Comparison of ENCODE assay signal across 16 cellular contexts in the genomic region with DNA sequence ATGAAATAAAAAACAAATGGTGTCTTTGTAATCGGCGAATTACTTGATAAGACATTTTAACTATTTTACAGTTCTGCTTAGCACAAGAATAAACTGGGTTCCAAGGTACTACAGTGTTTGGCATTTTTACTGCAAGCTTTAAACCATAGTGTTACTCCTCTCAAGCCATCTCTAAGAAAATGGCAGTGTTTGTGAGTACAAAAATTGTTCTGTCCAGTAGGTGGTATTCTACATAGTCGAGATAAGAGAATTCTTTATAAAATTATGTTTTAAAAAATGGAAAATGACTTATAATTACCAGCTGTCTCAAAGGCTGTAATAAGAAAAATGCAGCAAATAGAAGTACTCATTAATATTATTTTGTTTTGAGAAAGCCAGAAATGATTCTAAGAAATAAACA. TPM values are rescaled to one million over a fixed set of nuclear protein-coding genes. Genes with fewer than 3 reads are reported as not detected.
DNase-seq lines count a peak whose midpoint lies in the region; ATAC-seq and TF ChIP-seq lines count a peak whose summit lies in the region.
"Had no signal": no experiment of that assay in that cellular context is flagged by ENCODE, and none has a peak within 500 bp of the region (broad histone marks: within the 10 kb centered on the region; RNA-seq: fewer than 3 reads in every experiment).

No MANE protein-coding gene starts in this region.

- peaks cover 24 to 54% of the 10 kb centered on the region in 2 donors for H3K36me3 Mint-ChIP-seq in activated T-cell treated with anti-CD3 and anti-CD28 coated beads, Interleukin-2, amount 50 U/mL, for 72 hours (ENCODE audit: insufficient read depth in 2 of 2)
- peaks cover 49% of the 10 kb centered on the region for H3K36me3 Mint-ChIP-seq in type B pancreatic cell

- H3K4me1 ChIP-seq in OCI-LY7 (ENCODE audit: insufficient read depth, low read length, poor library complexity, severe bottlenecking), result peaks cover 21% of the 10 kb centered on the region
- H3K4me1 ChIP-seq: HAP-1 had no signal

- H3K27me3 Mint-ChIP-seq in activated T-cell treated with anti-CD3 and anti-CD28 coated beads, Interleukin-2, amount 50 U/mL, for 72 hours (ENCODE audit: low read depth), result no peaks in the 10 kb centered on the region
- no peaks in the 10 kb centered on the region for H3K27me3 Mint-ChIP-seq in type B pancreatic cell

- TF ChIP-seq CTCF in OCI-LY7 (conservative IDR thresholded peaks at IDR 0.05; ENCODE audit: low read length) (0 out of 2 replicates have a peak, but pooled peaks have one; percentile 11), choroid plexus epithelial cell (conservative IDR thresholded peaks at IDR 0.05; ENCODE audit: low read depth, low read length) (no peak), type B pancreatic cell (conservative IDR thresholded peaks at IDR 0.05) (peak; percentile 49)

- H3K4me1 Mint-ChIP-seq in activated T-cell treated with anti-CD3 and anti-CD28 coated beads, Interleukin-2, amount 50 U/mL, for 72 hours (ENCODE audit: low read depth), result peaks cover 37% of the 10 kb centered on the region
- peaks cover 24% of the 10 kb centered on the region for H3K4me1 Mint-ChIP-seq in type B pancreatic cell (ENCODE audit: unreplicated experiment)

- intact Hi-C loops in OCI-LY7 (cut with micrococcal nuclease; ENCODE audit: unreplicated experiment), result no loop called here

- no peak overlapping the region for H3K27ac ChIP-seq in OCI-LY7 (ENCODE audit: low read depth, low read length, poor library complexity, severe bottlenecking)
- H3K27ac ChIP-seq: RWPE1 had no signal

- H3K4me3 Mint-ChIP-seq in activated T-cell treated with anti-CD3 and anti-CD28 coated beads, Interleukin-2, amount 50 U/mL, for 72 hours, result peak overlapping the region; percentile 45 to 60
- no peak overlapping the region for H3K4me3 Mint-ChIP-seq in type B pancreatic cell
- H3K4me3 Mint-ChIP-seq: CD8-positive, alpha-beta T cell had no signal

- H3K36me3 ChIP-seq in OCI-LY7 (ENCODE audit: insufficient read depth, low read length), result peaks cover 59% of the 10 kb centered on the region
- H3K36me3 ChIP-seq: HAP-1 had no signal

- H3K9me3 Mint-ChIP-seq in activated T-cell treated with anti-CD3 and anti-CD28 coated beads, Interleukin-2, amount 50 U/mL, for 72 hours, result no peaks in the 10 kb centered on the region
- H3K9me3 Mint-ChIP-seq in type B pancreatic cell, result no peaks in the 10 kb centered on the region

- H3K4me2 ChIP-seq in OCI-LY7 (ENCODE audit: low read length), result no peak overlapping the region

- POLR2A ChIA-PET in OCI-LY7 (lab: Charles Lee), result interaction anchor here (0.7 to 1.5 kb wide), 5 partner anchors 14 to 222 kb away, joined by 3 to 5 read pairs (median 4); a partner anchor contains a TSS

- H3K9me3 ChIP-seq in OCI-LY7 (ENCODE audit: low read length), result no peaks in the 10 kb centered on the region
- H3K9me3 ChIP-seq: HAP-1 had no signal

- peak overlapping the region; percentile 24 for H3K27ac Mint-ChIP-seq in activated T-cell treated with anti-CD3 and anti-CD28 coated beads, Interleukin-2, amount 50 U/mL, for 72 hours
- no peak overlapping the region for H3K27ac Mint-ChIP-seq in type B pancreatic cell
- H3K27ac Mint-ChIP-seq: CD8-positive, alpha-beta T cell had no signal

- H2AFZ ChIP-seq in OCI-LY7 (ENCODE audit: low read length), result no peak overlapping the region

- peaks cover 46% of the 10 kb centered on the region for H3K79me2 ChIP-seq in OCI-LY7 (ENCODE audit: insufficient read depth, low read depth, low read length)

- H4K20me1 ChIP-seq in OCI-LY7 (ENCODE audit: insufficient read depth, low read length), result no peaks in the 10 kb centered on the region

- CTCF ChIA-PET in OCI-LY7 (lab: Charles Lee; ENCODE audit: unreplicated experiment), result no interaction called here

- H3K4me3 ChIP-seq in OCI-LY7 (ENCODE audit: low read depth, low read length, poor library complexity, severe bottlenecking) (no peak overlapping the region), choroid plexus epithelial cell (ENCODE audit: low read depth, low read length) (no peak overlapping the region)
- H3K4me3 ChIP-seq: HAP-1 had no signal

- no TSS peak for BruUV-seq in OCI-LY7 (replicated peaks; lab: Mats Ljungman, UMichigan)

- no peak for DNase-seq in activated T-cell treated with anti-CD3 and anti-CD28 coated beads, Interleukin-2, amount 50 U/mL, for 72 hours
- no peak for DNase-seq in activated T-cell treated with anti-CD3 and anti-CD28 coated beads, Interleukin-2, amount 50 U/mL, for 1 hour
- DNase-seq in OCI-LY7 (ENCODE audit: low spot score) (no peak), choroid plexus epithelial cell (ENCODE audit: low read depth) (peak; percentile 29), type B pancreatic cell (ENCODE audit: extremely low spot score, unreplicated experiment) (no peak), NCI-H446 treated with DMSO at 0.1 percent for 48 hours (lab: John Stamatoyannopoulos, UW) (no peak)
- DNase-seq: CD8-positive, alpha-beta T cell; EL; IMR-90; NCI-H1105 treated with DMSO at 0.1 percent for 48 hours; NCI-H187 treated with DMSO at 0.1 percent for 48 hours; NCI-H2171; NCI-H774 had no signal

- no peaks in the 10 kb centered on the region for H3K9me2 ChIP-seq in OCI-LY7 (ENCODE audit: insufficient read depth, low read length)

- no peak for ATAC-seq in activated T-cell treated with anti-CD3 and anti-CD28 coated beads, Interleukin-2, amount 50 U/mL, for 72 hours (replicated peaks in 1 of 2)
- ATAC-seq in GM19397 (IDR thresholded peaks at IDR 0.05; ENCODE audit: unreplicated experiment), result no peak
- ATAC-seq: CD8-positive, alpha-beta T cell had no signal

RNA-seq across cellular contexts. Expression of a gene that starts 3.2 kb away (rescaled TPM):
- total RNA-seq in activated T-cell treated with anti-CD3 and anti-CD28 coated beads, Interleukin-2, amount 50 U/mL, for 72 hours, result 10 to 100 TPM; 71.8 to 78.1 TPM
- total RNA-seq in OCI-LY7 (2014; rRNA removed; shearing (Covaris generic)), result 39.4 and 45.7 TPM in 2 replicates
- total RNA-seq in OCI-LY7 (2022) (47.9 and 49.7 TPM in 2 replicates), type B pancreatic cell (ENCODE audit: low replicate concordance) (60.4 and 76.6 TPM in 2 replicates)
